Comparison of ENCODE assay signal across 8 cellular contexts in the genomic region with DNA sequence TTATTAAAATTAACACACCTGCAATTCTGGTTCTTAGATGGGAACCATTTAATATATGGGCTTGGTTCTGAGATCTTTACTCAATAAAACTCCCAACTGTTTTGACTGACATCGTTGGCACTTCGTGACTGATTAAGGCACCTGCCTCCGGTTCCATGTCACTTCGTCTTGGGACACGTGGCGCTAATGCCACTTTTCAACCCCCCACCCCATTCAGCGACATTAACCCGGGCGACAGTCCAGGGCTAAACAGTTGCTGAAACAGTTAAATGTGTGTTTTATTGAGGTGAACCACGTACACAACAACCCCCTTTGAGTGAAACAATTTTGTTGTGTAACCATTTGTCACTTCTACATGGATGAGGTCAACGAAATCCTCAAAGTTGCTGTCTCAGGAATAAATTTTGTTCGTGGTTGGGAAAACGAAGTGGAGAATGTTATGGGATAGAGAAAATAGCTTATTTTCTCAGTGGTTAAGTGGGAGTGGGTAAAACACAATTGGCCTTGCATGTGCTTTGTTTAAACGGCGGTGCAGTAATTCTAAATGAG. TPM values are rescaled to one million over a fixed set of nuclear protein-coding genes. Genes with fewer than 3 reads are reported as not detected.
DNase-seq lines count a peak whose midpoint lies in the region; ATAC-seq and TF ChIP-seq lines count a peak whose summit lies in the region.

No MANE protein-coding gene starts in this region.

- DNase-seq in SK-N-SH: no peak
- DNase-seq in esophagus squamous epithelium (lab: John Stamatoyannopoulos, UW): no peak
- no peak for DNase-seq in DMS 273 treated with DMSO at 0.1 percent for 48 hours (lab: John Stamatoyannopoulos, UW)

- POLR2A ChIA-PET in SK-N-SH (lab: Yijun Ruan, JAX): interaction anchor here (0.7 to 0.9 kb wide), 2 partner anchors 10 to 11 kb away, joined by 3 read pairs; no protein-coding TSS in a partner anchor

- H2AFZ ChIP-seq in SK-N-SH (ENCODE audit: low read depth): no peak overlapping the region

- H3K36me3 ChIP-seq in SK-N-SH (replicated peaks in 1 of 2; ENCODE audit: control insufficient read depth in 1 of 2, insufficient read depth in 2 of 2, low read length in 1 of 2) (no peaks in the 10 kb centered on the region), esophagus squamous epithelium (no peaks in the 10 kb centered on the region), rectal smooth muscle tissue (ENCODE audit: control insufficient read depth, insufficient read depth, low read length) (no peaks in the 10 kb centered on the region)

- CTCF ChIA-PET in SK-N-SH (lab: Yijun Ruan, JAX): interaction anchor here (0.6 to 0.9 kb wide), 2 partner anchors 11 to 28 kb away, joined by 3 to 4 read pairs; no protein-coding TSS in a partner anchor

- TF ChIP-seq POLR2A in esophagus squamous epithelium (IDR thresholded peaks at IDR 0.05): no peak

- H3K27ac ChIP-seq in SK-N-SH (ENCODE audit: low read depth in 2 of 2, low read length in 1 of 2): peak overlapping the region; percentile 97
- peak overlapping the region; percentile 96 to 100 (median 99) for H3K27ac ChIP-seq in esophagus squamous epithelium
- peak overlapping the region; percentile 100 for H3K27ac ChIP-seq in rectal smooth muscle tissue (ENCODE audit: low read depth, low read length)

- no peak for TF ChIP-seq RAD21 in SK-N-SH (IDR thresholded peaks at IDR 0.05; ENCODE audit: low read length)

- H3K4me3 ChIP-seq in GM12875 (ENCODE audit: low read depth, low read length) (peak overlapping the region; percentile 91), SK-N-SH (ENCODE audit: low read depth in 2 of 2, low read length in 1 of 2) (peak overlapping the region; percentile 68 to 83), esophagus squamous epithelium (peak overlapping the region; percentile 58 to 82 (median 73)), rectal smooth muscle tissue (ENCODE audit: low read length) (peak overlapping the region; percentile 83)

- peaks cover 12 to 36% of the 10 kb centered on the region in 2 experiments; a peak in 3 of 4 replicates for H3K4me1 ChIP-seq in SK-N-SH (ENCODE audit: control insufficient read depth in 1 of 2, insufficient read depth in 2 of 2, low read depth in 1 of 2, low read length in 1 of 2)
- peaks cover 38 to 46% (median 45%) of the 10 kb centered on the region in 3 donors for H3K4me1 ChIP-seq in esophagus squamous epithelium
- H3K4me1 ChIP-seq in rectal smooth muscle tissue (ENCODE audit: control insufficient read depth, insufficient read depth, low read length): peaks cover 20% of the 10 kb centered on the region

- intact Hi-C loops in esophagus squamous epithelium (cut with DNase I): loop anchor here (5.0 kb wide), 1 partner anchor 280 kb away; no protein-coding TSS in a partner anchor

- peak overlapping the region; percentile 99 for H3K9ac ChIP-seq in SK-N-SH
- peak overlapping the region; percentile 91 for H3K9ac ChIP-seq in rectal smooth muscle tissue (ENCODE audit: low read length)

- H4K20me1 ChIP-seq in SK-N-SH (ENCODE audit: insufficient read depth): no peaks in the 10 kb centered on the region

- H3K9me2 ChIP-seq in SK-N-SH: no peaks in the 10 kb centered on the region

- TF ChIP-seq EP300 in SK-N-SH (IDR thresholded peaks at IDR 0.05; ENCODE audit: borderline replicate concordance in 1 of 2, low read depth in 1 of 2, low read length in 1 of 2): no peak

- TF ChIP-seq CTCF in GM12875 (IDR thresholded peaks at IDR 0.05; ENCODE audit: borderline replicate concordance, insufficient read depth, low read depth, low read length): no peak
- no peak for TF ChIP-seq CTCF in SK-N-SH (IDR thresholded peaks at IDR 0.05)
- no peak for TF ChIP-seq CTCF in esophagus squamous epithelium (IDR thresholded peaks at IDR 0.05)

- H3K27me3 ChIP-seq in SK-N-SH (ENCODE audit: insufficient read depth): no peaks in the 10 kb centered on the region
- no peaks in the 10 kb centered on the region for H3K27me3 ChIP-seq in esophagus squamous epithelium
- H3K27me3 ChIP-seq in rectal smooth muscle tissue (ENCODE audit: control insufficient read depth, insufficient read depth, low read length): no peaks in the 10 kb centered on the region

- 59% methylated on average over 15 of the region's 15 CpGs for WGBS in SK-N-SH (ENCODE audit: low lambda C conversion rate)
- 28 to 33% methylated on average over 15 of the region's 15 CpGs for WGBS in esophagus squamous epithelium, 2 donors

- peaks cover 39% of the 10 kb centered on the region for H3F3A ChIP-seq in SK-N-SH (replicated peaks; ENCODE audit: insufficient read depth)

- ATAC-seq in GM21619 (IDR thresholded peaks at IDR 0.05; ENCODE audit: unreplicated experiment): no peak
- ATAC-seq in activated CD4-positive, CD25-positive, alpha-beta regulatory T cell treated with anti-CD3 and anti-CD28 coated beads, Interleukin-2, amount 50 U/mL, for 24 hours: no peak
- no peak for ATAC-seq in HG03280 (IDR thresholded peaks at IDR 0.05; ENCODE audit: unreplicated experiment)

- H3K9me3 ChIP-seq in SK-N-SH (no peaks in the 10 kb centered on the region), esophagus squamous epithelium (no peaks in the 10 kb centered on the region)

- peaks cover 36% of the 10 kb centered on the region for H3K79me2 ChIP-seq in SK-N-SH (ENCODE audit: insufficient read depth)

- H3K4me2 ChIP-seq in SK-N-SH: peak overlapping the region; percentile 86

TF ChIP-seq in SK-N-SH, 30 proteins besides CTCF, POLR2A, EP300 and RAD21:
- TF ChIP-seq EZH2phosphoT487 (IDR thresholded peaks at IDR 0.05; ENCODE audit: borderline replicate concordance, low read depth): no peak
- 0 out of 2 replicates have a peak, but pooled peaks have one; percentile 33 for TF ChIP-seq FOXJ3 (CRISPR knock-in tag; IDR thresholded peaks at IDR 0.05)

RNA-seq across cellular contexts. Expression of a gene that starts 9.9 kb away (rescaled TPM):
- 135 and 191 TPM in 2 replicates for polyA plus RNA-seq in SK-N-SH (2012; rRNA removed)
- 133 and 142 TPM in 2 replicates for polyA plus RNA-seq in SK-N-SH (2012; cell fraction: cytosol; rRNA removed)
- 395 and 464 TPM in 2 replicates for polyA plus RNA-seq in SK-N-SH (2012; cell fraction: nucleus; rRNA removed)
- 100 to 1,000 TPM; 242 to 468 (median 286) TPM for total RNA-seq in esophagus squamous epithelium
